Comparison of ENCODE assay signal across 21 cellular contexts in the genomic region with DNA sequence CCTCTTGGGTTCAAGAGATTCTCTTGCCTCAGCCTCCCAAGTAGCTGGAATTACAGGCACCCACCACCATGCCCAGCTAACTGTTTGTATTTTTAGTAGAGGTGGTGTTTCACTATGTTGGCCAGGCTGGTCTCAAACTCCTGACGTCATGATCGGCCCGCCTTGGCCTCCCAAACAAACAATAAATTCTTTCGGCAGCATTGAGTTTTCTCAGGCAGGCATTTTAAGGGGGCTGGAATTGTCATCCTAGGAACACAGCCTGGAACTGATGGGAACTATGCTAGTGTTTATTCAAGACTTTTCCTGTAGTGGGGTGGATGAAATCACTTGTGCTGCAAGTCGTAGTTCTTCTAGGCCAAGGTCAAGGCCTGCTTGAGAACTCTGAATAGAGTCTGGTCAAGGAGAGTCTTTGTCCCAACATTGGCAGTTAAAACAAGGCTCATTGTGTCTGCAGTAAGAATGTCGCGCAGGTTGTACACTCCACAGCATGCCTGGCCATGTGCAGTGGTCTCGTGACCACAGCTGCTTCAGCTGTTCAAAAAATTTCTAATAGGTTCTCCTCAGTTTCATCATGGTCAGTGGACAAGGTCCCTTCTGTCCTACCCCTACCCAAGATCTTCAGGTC.
A peak's percentile ranks its signal among the peaks of the same experiment; 100 is the strongest.
DNase-seq lines count a peak whose midpoint lies in the region; ATAC-seq, FAIRE-seq and TF ChIP-seq lines count a peak whose summit lies in the region.
"Had no signal": no experiment of that assay in that cellular context is flagged by ENCODE, and none has a peak within 500 bp of the region (broad histone marks: within the 10 kb centered on the region; RNA-seq: fewer than 3 reads in every experiment).

No MANE protein-coding gene starts in this region.

- FAIRE-seq in bronchial epithelial cell (lab: Jason Lieb, UNC): peak; percentile 66
- FAIRE-seq: A204.1, GM12878, H54 had no signal

- 79 to 88% methylated on average over 8 of the region's 8 CpGs for WGBS in lung, 2 donors
- WGBS in testis, 2 donors: 73 to 78% methylated on average over 8 of the region's 8 CpGs

- H3K27ac ChIP-seq in lung (ENCODE audit: low read depth in 1 of 2, low read length in 1 of 2): no peak overlapping the region
- H3K27ac ChIP-seq in testis: no peak overlapping the region
- H3K27ac ChIP-seq in WERI-Rb-1: no peak overlapping the region
- H3K27ac ChIP-seq: GM23248 had no signal

- ATAC-seq in lung (ENCODE audit: insufficient read depth, low FRiP score): no peak
- no peak for ATAC-seq in HG03521 (IDR thresholded peaks at IDR 0.05; ENCODE audit: unreplicated experiment)
- ATAC-seq: GM12878 had no signal

- H3K4me3 ChIP-seq in bronchial epithelial cell (ENCODE audit: low read depth, low read length) (no peak overlapping the region), lung (no peak overlapping the region), testis (no peak overlapping the region), WERI-Rb-1 (ENCODE audit: low read depth, low read length) (no peak overlapping the region)
- H3K4me3 ChIP-seq: GM12878, GM23248 had no signal

- no peak for TF ChIP-seq POLR2A in testis (IDR thresholded peaks at IDR 0.05)

- intact Hi-C loops in testis (cut with DNase I; ENCODE audit: low total_unique reads): no loop called here

- TF ChIP-seq CTCF in bronchial epithelial cell (IDR thresholded peaks at IDR 0.05; ENCODE audit: insufficient read depth, low read length, severe bottlenecking): no peak
- TF ChIP-seq CTCF in lung (IDR thresholded peaks at IDR 0.05; ENCODE audit: control extremely low read depth, extremely low read depth): no peak
- TF ChIP-seq CTCF in testis (IDR thresholded peaks at IDR 0.05): no peak
- TF ChIP-seq CTCF in WERI-Rb-1 (IDR thresholded peaks at IDR 0.05; ENCODE audit: low read depth, low read length): no peak

- no peaks in the 10 kb centered on the region for H3K4me1 ChIP-seq in lung (ENCODE audit: control insufficient read depth in 2 of 2, insufficient read depth in 2 of 2, low read length in 2 of 2)
- H3K4me1 ChIP-seq in testis: peaks cover 6% of the 10 kb centered on the region
- H3K4me1 ChIP-seq: BE2C had no signal

- DNase-seq in bronchial epithelial cell (ENCODE audit: low read depth) (no peak), lung (ENCODE audit: low spot score) (peak; percentile 10), testis (peak; percentile 60), HPDE6-E6E7 (ENCODE audit: extremely low spot score) (no peak), WERI-Rb-1 (no peak)
- DNase-seq: ACHN; BE2C; C1 segment of cervical spinal cord; CD4-positive, CD25-positive, alpha-beta regulatory T cell; CD8-positive, alpha-beta memory T cell; COR-L47; DMS 273 treated with DMSO at 0.1 percent for 48 hours; DMS53; DND-41; EL; GM23248; HCEC 1CT had no signal

- H3K9me3 ChIP-seq in lung (ENCODE audit: control insufficient read depth in 2 of 2, insufficient read depth in 1 of 2, low read length in 1 of 2) (no peaks in the 10 kb centered on the region), testis (no peaks in the 10 kb centered on the region), WERI-Rb-1 (ENCODE audit: severe bottlenecking) (no peaks in the 10 kb centered on the region)
- H3K9me3 ChIP-seq: BE2C had no signal

- H3K27me3 ChIP-seq in bronchial epithelial cell (ENCODE audit: control insufficient read depth, insufficient read depth, low read length) (peaks cover 2% of the 10 kb centered on the region), lung (ENCODE audit: control insufficient read depth, insufficient read depth) (no peaks in the 10 kb centered on the region), testis (no peaks in the 10 kb centered on the region), WERI-Rb-1 (ENCODE audit: insufficient read depth, low read depth, severe bottlenecking) (no peaks in the 10 kb centered on the region)

- H3K36me3 ChIP-seq in bronchial epithelial cell (ENCODE audit: control insufficient read depth, insufficient read depth, low read length): no peaks in the 10 kb centered on the region
- H3K36me3 ChIP-seq in lung (ENCODE audit: control insufficient read depth in 2 of 2, insufficient read depth in 2 of 2, low read length in 2 of 2): no peaks in the 10 kb centered on the region
- H3K36me3 ChIP-seq in testis (ENCODE audit: low read depth, missing control alignments): no peaks in the 10 kb centered on the region
- H3K36me3 ChIP-seq in WERI-Rb-1: no peaks in the 10 kb centered on the region
- H3K36me3 ChIP-seq: BE2C had no signal

Comparison
In these comparisons a context has a peak if more than half of its experiments do, and no peak if none do; other contexts are left out.
1. DNase-seq: peak in lung (single experiment) and testis (single experiment); none in bronchial epithelial cell (single experiment), HPDE6-E6E7 (single experiment) and WERI-Rb-1 (single experiment).